31 cellular contexts compared by ENCODE assay signal in genomic region chr6:118215269-118215668, GRCh38.
"Had no signal": no experiment of that assay in that cellular context is flagged by ENCODE, and none has a peak within 500 bp of the region (broad histone marks: within the 10 kb centered on the region; RNA-seq: fewer than 3 reads in every experiment).

No MANE protein-coding gene starts in this region.

- H3K4me1 ChIP-seq: ascending aorta had no signal

- H3K27ac ChIP-seq: ascending aorta, cardiac muscle cell, VCaP had no signal

- DNase-seq: activated B cell treated with CpG ODN at 0.5 μM for 24 hours; activated CD4-positive, alpha-beta memory T cell treated with anti-CD3 and anti-CD28 coated beads, Interleukin-2, amount 10 ng/mL, durations not matched to agents 7 days and 5 days; activated CD4-positive, alpha-beta T cell treated with anti-CD3 and anti-CD28 coated beads for 4 hours; activated CD4-positive, alpha-beta T cell treated with anti-CD3 and anti-CD28 coated beads, Interleukin-2, amount 10 ng/mL, durations not matched to agents 24 days and 14 days; activated CD4-positive, alpha-beta T cell treated with anti-CD3 and anti-CD28 coated beads, Interleukin-2, amount 50 U/mL, for 1 hour; activated CD4-positive, alpha-beta T cell treated with anti-CD3 and anti-CD28 coated beads, Interleukin-2, amount 50 U/mL, for 4 hours; activated CD4-positive, CD25-positive, alpha-beta regulatory T cell treated with anti-CD3 and anti-CD28 coated beads, Interleukin-2, amount 50 U/mL, for 72 hours; activated CD8-positive, alpha-beta memory T cell treated with anti-CD3 and anti-CD28 coated beads for 24 hours; activated CD8-positive, alpha-beta memory T cell treated with anti-CD3 and anti-CD28 coated beads, Interleukin-2, amount 10 ng/mL, durations not matched to agents 7 days and 5 days; activated CD8-positive, alpha-beta memory T cell treated with anti-CD3 and anti-CD28 coated beads, Interleukin-2, amount 50 U/mL, for 48 hours; activated CD8-positive, alpha-beta T cell treated with anti-CD3 and anti-CD28 coated beads, Interleukin-2, amount 10 ng/mL, durations not matched to agents 7 days and 5 days; activated effector memory CD4-positive, alpha-beta T cell treated with Interleukin-2 at 50 U/mL for 16 hours; activated gamma-delta T cell; activated naive CD4-positive, alpha-beta T cell treated with anti-CD3 and anti-CD28 coated beads, Interleukin-2, amount 10 ng/mL, durations not matched to agents 7 days and 5 days; activated naive CD4-positive, alpha-beta T cell treated with Interleukin-2 at 50 U/mL for 16 hours; activated naive CD8-positive, alpha-beta T cell treated with anti-CD3 and anti-CD28 coated beads, Interleukin-2, amount 10 ng/mL, durations not matched to agents 7 days and 5 days; activated naive CD8-positive, alpha-beta T cell treated with anti-CD3 and anti-CD28 coated beads, Interleukin-2, amount 50 U/mL, for 24 hours; activated T-cell treated with anti-CD3 and anti-CD28 coated beads, Interleukin-2, amount 50 U/mL, for 24 hours; activated T-cell treated with anti-CD3 and anti-CD28 coated beads, Interleukin-2, amount 50 U/mL, for 48 hours; amygdala; anterior cingulate cortex; caudate nucleus; cerebellar nuclear complex; T-helper 1 cell; T-helper 2 cell; T-helper 9 cell had no signal

- H3K9me3 ChIP-seq: ascending aorta had no signal

- H3K4me3 ChIP-seq: ascending aorta, cardiac muscle cell had no signal

- H3K36me3 ChIP-seq: ascending aorta, cardiac muscle cell had no signal

- ATAC-seq: activated CD8-positive, alpha-beta memory T cell treated with anti-CD3 and anti-CD28 coated beads, Interleukin-2, amount 10 ng/mL, durations not matched to agents 7 days and 5 days; activated CD8-positive, alpha-beta T cell treated with anti-CD3 and anti-CD28 coated beads, Interleukin-2, amount 10 ng/mL, durations not matched to agents 7 days and 5 days; activated naive CD8-positive, alpha-beta T cell treated with anti-CD3 and anti-CD28 coated beads, Interleukin-2, amount 50 U/mL, for 24 hours had no signal

- H3K27me3 ChIP-seq: ascending aorta, cardiac muscle cell had no signal

- FAIRE-seq: bronchial epithelial cell, TTC549 had no signal
